ENCODE assay signal across 21 cellular contexts in genomic region chr15:88654430-88655102, GRCh38. TPM values are rescaled to one million over a fixed set of nuclear protein-coding genes. Genes with fewer than 3 reads are reported as not detected.
DNase-seq lines count a peak whose midpoint lies in the region; ATAC-seq, FAIRE-seq and TF ChIP-seq lines count a peak whose summit lies in the region.
"Had no signal": no experiment of that assay in that cellular context is flagged by ENCODE, and none has a peak within 500 bp of the region (broad histone marks: within the 10 kb centered on the region; RNA-seq: fewer than 3 reads in every experiment).

No MANE protein-coding gene starts in this region.

- TF ChIP-seq CTCF in HepG2 (CRISPR knock-in tag; IDR thresholded peaks at IDR 0.05) = no peak

- H3K9me3 Mint-ChIP-seq in activated CD4-positive, alpha-beta T cell treated with anti-CD3 and anti-CD28 coated beads, Interleukin-2, amount 10 ng/mL, durations not matched to agents 7 days and 5 days = no peaks in the 10 kb centered on the region
- H3K9me3 Mint-ChIP-seq in T-cell = no peaks in the 10 kb centered on the region
- H3K9me3 Mint-ChIP-seq in stimulated activated memory B cell treated with anti-CD40 and anti-IgM and Interleukin-4, amounts not matched to agents 10 μg/mL and 1 μg/mL and 100 μg/mL, for 72 hours = no peaks in the 10 kb centered on the region
- H3K9me3 Mint-ChIP-seq: activated naive CD4-positive, alpha-beta T cell treated with anti-CD3 and anti-CD28 coated beads, Interleukin-2, amount 50 U/mL, for 24 hours; activated T-cell treated with anti-CD3 and anti-CD28 coated beads, Interleukin-2, amount 50 U/mL, for 72 hours; mesothelial cell of epicardium; nephron progenitor cell had no signal

- no peak for TF ChIP-seq POLR2A in HepG2 (IDR thresholded peaks at IDR 0.05; ENCODE audit: insufficient read depth in 1 of 2, low read depth in 2 of 2, low read length in 2 of 2)

- H3K4me3 ChIP-seq in HepG2 (replicated peaks in 1 of 3; ENCODE audit: insufficient read depth in 1 of 3, low read depth in 2 of 3, low read length in 3 of 3) = no peak overlapping the region
- H3K4me3 ChIP-seq: A549; BLaER1 treated with 17β-estradiol and CSF1 and Interleukin-3, amounts not matched to agents 10 nM and 100 nM; thoracic aorta had no signal

- no peak overlapping the region for H2AFZ ChIP-seq in HepG2 (ENCODE audit: low read length)

- H3K36me3 ChIP-seq in HepG2 (replicated peaks in 1 of 2; ENCODE audit: control insufficient read depth in 1 of 2, insufficient read depth in 2 of 2, low read length in 2 of 2) = no peaks in the 10 kb centered on the region
- H3K36me3 ChIP-seq: BLaER1 treated with 17β-estradiol and CSF1 and Interleukin-3, amounts not matched to agents 10 nM and 100 nM; thoracic aorta had no signal

- peaks cover 0 to 13% of the 10 kb centered on the region in 2 experiments; a peak in 4 of 5 replicates for H3K27me3 ChIP-seq in HepG2 (ENCODE audit: control insufficient read depth in 1 of 2, insufficient read depth in 2 of 2, low read length in 2 of 2)
- H3K27me3 ChIP-seq: BLaER1 treated with 17β-estradiol and CSF1 and Interleukin-3, amounts not matched to agents 10 nM and 100 nM had no signal

- CTCF ChIA-PET in activated CD4-positive, alpha-beta T cell treated with anti-CD3 and anti-CD28 coated beads, Interleukin-2, amount 10 ng/mL, durations not matched to agents 7 days and 5 days (lab: Charles Lee) = interaction anchor here (0.8 to 1.4 kb wide), 3 partner anchors 19 to 30 kb away, joined by 3 read pairs; no protein-coding TSS in a partner anchor
- CTCF ChIA-PET in T-cell (lab: Charles Lee) (interaction anchor here in 1 of 2 donors (1.8 kb wide), 1 partner anchor 30 kb away, joined by 7 read pairs; no protein-coding TSS in a partner anchor), HepG2 (lab: Yijun Ruan, JAX; ENCODE audit: low intra/inter-chr PET ratio, low total read pairs) (no interaction called here)

- peaks cover 35% of the 10 kb centered on the region for H3K36me3 Mint-ChIP-seq in activated CD4-positive, alpha-beta T cell treated with anti-CD3 and anti-CD28 coated beads, Interleukin-2, amount 10 ng/mL, durations not matched to agents 7 days and 5 days (ENCODE audit: low read depth)
- peaks cover 23% of the 10 kb centered on the region for H3K36me3 Mint-ChIP-seq in T-cell
- H3K36me3 Mint-ChIP-seq in stimulated activated memory B cell treated with anti-CD40 and anti-IgM and Interleukin-4, amounts not matched to agents 10 μg/mL and 1 μg/mL and 100 μg/mL, for 72 hours = peaks cover 20% of the 10 kb centered on the region
- H3K36me3 Mint-ChIP-seq: activated naive CD4-positive, alpha-beta T cell treated with anti-CD3 and anti-CD28 coated beads, Interleukin-2, amount 50 U/mL, for 24 hours; mesothelial cell of epicardium had no signal

- BruUV-seq in HepG2 (replicated peaks; lab: Mats Ljungman, UMichigan) = no TSS peak

- DNase-seq in activated CD4-positive, alpha-beta T cell treated with anti-CD3 and anti-CD28 coated beads, Interleukin-2, amount 10 ng/mL, durations not matched to agents 7 days and 5 days = no peak
- no peak for DNase-seq in activated CD4-positive, alpha-beta T cell treated with anti-CD3 and anti-CD28 coated beads for 1 hour
- no peak for DNase-seq in T-cell
- DNase-seq in HepG2 (ENCODE audit: low spot score) = no peak
- DNase-seq in NOMO-1 (lab: John Stamatoyannopoulos, UW; ENCODE audit: unreplicated experiment in 2 of 2) = no peak
- DNase-seq: activated T-cell treated with anti-CD3 and anti-CD28 coated beads, Interleukin-2, amount 50 U/mL, for 72 hours; left colon; NCI-H1417 treated with DMSO at 0.1 percent for 48 hours; NCI-H524; nephron progenitor cell; stimulated activated CD8-positive, alpha-beta memory T cell treated with anti-CD3 and anti-CD28 coated beads, Interleukin-4, amount 100 ng/mL, for 48 hours had no signal

- peaks cover 51% of the 10 kb centered on the region for H3K4me1 Mint-ChIP-seq in activated CD4-positive, alpha-beta T cell treated with anti-CD3 and anti-CD28 coated beads, Interleukin-2, amount 10 ng/mL, durations not matched to agents 7 days and 5 days
- H3K4me1 Mint-ChIP-seq in T-cell = peaks cover 78 to 91% (median 90%) of the 10 kb centered on the region in 3 donors
- H3K4me1 Mint-ChIP-seq in stimulated activated memory B cell treated with anti-CD40 and anti-IgM and Interleukin-4, amounts not matched to agents 10 μg/mL and 1 μg/mL and 100 μg/mL, for 72 hours = peaks cover 62% of the 10 kb centered on the region

- no peak for TF ChIP-seq RAD21 in HepG2 (CRISPR knock-in tag; IDR thresholded peaks at IDR 0.05)

- TF ChIP-seq EP300 in HepG2 (IDR thresholded peaks at IDR 0.05; ENCODE audit: low read depth in 2 of 2, low read length in 2 of 2) (no peak), HepG2 (CRISPR knock-in tag; IDR thresholded peaks at IDR 0.05; ENCODE audit: borderline replicate concordance) (no peak)

- in situ Hi-C loops in HepG2 (cut with HindIII; ENCODE audit: extremely low pct_ligation_motif_present, low pct_unique_long_range_greater_than_20kb) = loop anchor here (5.0 kb wide), 1 partner anchor 173 kb away; no protein-coding TSS in a partner anchor

- ATAC-seq in T-cell (replicated peaks in 1 of 4) (no peak), HepG2 (no peak), GM18861 (IDR thresholded peaks at IDR 0.05; ENCODE audit: unreplicated experiment) (no peak), GM21825 (IDR thresholded peaks at IDR 0.05; ENCODE audit: unreplicated experiment) (no peak)
- no peak for ATAC-seq in stimulated activated memory B cell treated with anti-CD40 and anti-IgM and Interleukin-4, amounts not matched to agents 10 μg/mL and 1 μg/mL and 100 μg/mL, for 72 hours
- ATAC-seq: A549; activated T-cell treated with anti-CD3 and anti-CD28 coated beads, Interleukin-2, amount 50 U/mL, for 72 hours; left colon had no signal

- peak overlapping the region; percentile 69 for H3K27ac Mint-ChIP-seq in activated CD4-positive, alpha-beta T cell treated with anti-CD3 and anti-CD28 coated beads, Interleukin-2, amount 10 ng/mL, durations not matched to agents 7 days and 5 days
- H3K27ac Mint-ChIP-seq in T-cell = peak overlapping the region; percentile 87 to 91
- peak overlapping the region; percentile 88 for H3K27ac Mint-ChIP-seq in stimulated activated memory B cell treated with anti-CD40 and anti-IgM and Interleukin-4, amounts not matched to agents 10 μg/mL and 1 μg/mL and 100 μg/mL, for 72 hours
- H3K27ac Mint-ChIP-seq: activated T-cell treated with anti-CD3 and anti-CD28 coated beads, Interleukin-2, amount 50 U/mL, for 72 hours; mesothelial cell of epicardium; nephron progenitor cell had no signal

- H3K4me1 ChIP-seq in HepG2 (ENCODE audit: insufficient read depth, low read length) = no peaks in the 10 kb centered on the region

- H3K79me2 ChIP-seq in HepG2 (ENCODE audit: insufficient read depth, low read length) = no peaks in the 10 kb centered on the region

- no peak overlapping the region for H3K4me2 ChIP-seq in HepG2 (ENCODE audit: low read depth, low read length)
- H3K4me2 ChIP-seq: A549; BLaER1 treated with 17β-estradiol and CSF1 and Interleukin-3, amounts not matched to agents 10 nM and 100 nM had no signal

- POLR2A ChIA-PET in activated CD4-positive, alpha-beta T cell treated with anti-CD3 and anti-CD28 coated beads, Interleukin-2, amount 10 ng/mL, durations not matched to agents 7 days and 5 days (lab: Charles Lee) = no interaction called here
- POLR2A ChIA-PET in T-cell (lab: Charles Lee) = no interaction called here
- POLR2A ChIA-PET in HepG2 (lab: Yijun Ruan, JAX) = no interaction called here

- intact Hi-C loops in HepG2 (cut with micrococcal nuclease; ENCODE audit: unreplicated experiment) = no loop called here

- H4K20me1 ChIP-seq in HepG2 (ENCODE audit: insufficient read depth, low read length) = 0 out of 2 replicates have a peak, but pooled peaks cover 2% of the 10 kb centered on the region

- no peaks in the 10 kb centered on the region for H3K27me3 Mint-ChIP-seq in activated CD4-positive, alpha-beta T cell treated with anti-CD3 and anti-CD28 coated beads, Interleukin-2, amount 10 ng/mL, durations not matched to agents 7 days and 5 days
- H3K27me3 Mint-ChIP-seq in T-cell = no peaks in the 10 kb centered on the region
- no peaks in the 10 kb centered on the region for H3K27me3 Mint-ChIP-seq in stimulated activated memory B cell treated with anti-CD40 and anti-IgM and Interleukin-4, amounts not matched to agents 10 μg/mL and 1 μg/mL and 100 μg/mL, for 72 hours
- H3K27me3 Mint-ChIP-seq: activated naive CD4-positive, alpha-beta T cell treated with anti-CD3 and anti-CD28 coated beads, Interleukin-2, amount 50 U/mL, for 24 hours had no signal

- no peaks in the 10 kb centered on the region for H3K9me3 ChIP-seq in HepG2 (ENCODE audit: low read length)
- H3K9me3 ChIP-seq: A549; BLaER1 treated with 17β-estradiol and CSF1 and Interleukin-3, amounts not matched to agents 10 nM and 100 nM; thoracic aorta had no signal

- H3K9ac ChIP-seq in HepG2 (ENCODE audit: insufficient read depth, low read depth, low read length) = no peak overlapping the region
- H3K9ac ChIP-seq: BLaER1 treated with 17β-estradiol and CSF1 and Interleukin-3, amounts not matched to agents 10 nM and 100 nM had no signal

- H3K27ac ChIP-seq in HepG2 (ENCODE audit: extremely low read length, insufficient read depth, low read length) = no peak overlapping the region
- H3K27ac ChIP-seq: A549; BLaER1 treated with 17β-estradiol and CSF1 and Interleukin-3, amounts not matched to agents 10 nM and 100 nM; thoracic aorta had no signal

- 79% methylated on average over 18 of the region's 18 CpGs for WGBS in HepG2 (ENCODE audit: low lambda C conversion rate)

- no peak for FAIRE-seq in HepG2 (lab: Jason Lieb, UNC)
- FAIRE-seq: A549, endometrium, TTC549 had no signal

- H3K4me3 Mint-ChIP-seq in activated CD4-positive, alpha-beta T cell treated with anti-CD3 and anti-CD28 coated beads, Interleukin-2, amount 10 ng/mL, durations not matched to agents 7 days and 5 days = no peak overlapping the region
- peak overlapping the region in 1 of 3 donors; percentile 76 for H3K4me3 Mint-ChIP-seq in T-cell
- H3K4me3 Mint-ChIP-seq in stimulated activated memory B cell treated with anti-CD40 and anti-IgM and Interleukin-4, amounts not matched to agents 10 μg/mL and 1 μg/mL and 100 μg/mL, for 72 hours = no peak overlapping the region
- H3K4me3 Mint-ChIP-seq: activated T-cell treated with anti-CD3 and anti-CD28 coated beads, Interleukin-2, amount 50 U/mL, for 72 hours; mesothelial cell of epicardium; nephron progenitor cell had no signal

RNA-seq across cellular contexts. Expression of gene ISG20, which starts 15.8 kb away (rescaled TPM):
- 100 to 1,000 TPM; 206 to 236 TPM for total RNA-seq in activated CD4-positive, alpha-beta T cell treated with anti-CD3 and anti-CD28 coated beads, Interleukin-2, amount 10 ng/mL, durations not matched to agents 7 days and 5 days
- total RNA-seq in T-cell (100 to 1,000 TPM; 141 to 206 (median 153) TPM), HepG2 (2016; rRNA removed; fragmentation: Illumina TruSeq; extraction: Trizol) (6.3 and 10.5 TPM in 2 replicates)
- 2.6 and 5.4 TPM in 2 replicates for total RNA-seq in HepG2 (2016; cell fraction: cytosol; rRNA removed; fragmentation: Illumina TruSeq; extraction: Trizol; ENCODE audit: low read depth)
- total RNA-seq in HepG2 (2016; cell fraction: insoluble cytoplasmic fraction; rRNA removed; fragmentation: Illumina TruSeq; extraction: Trizol) = 6.8 and 9.8 TPM in 2 replicates
- total RNA-seq in HepG2 (2016; cell fraction: membrane; rRNA removed; fragmentation: Illumina TruSeq; extraction: Trizol) = 4.6 and 7.7 TPM in 2 replicates
- 2.0 and 3.7 TPM in 2 replicates for total RNA-seq in HepG2 (2016; cell fraction: nucleus; rRNA removed; fragmentation: Illumina TruSeq; extraction: Trizol)
- polyA plus RNA-seq in HepG2 (2011; rRNA removed) = 31.5 and 50.8 TPM in 2 replicates
- 31.2 and 32.1 TPM in 2 replicates for polyA plus RNA-seq in HepG2 (2011; cell fraction: cytosol; rRNA removed)
- 14.5 and 18.2 TPM in 2 replicates for polyA plus RNA-seq in HepG2 (2011; cell fraction: nucleus; rRNA removed)
- polyA plus RNA-seq in HepG2 (2012) = 11.6 and 19.0 TPM in 2 replicates
- 6.6 and 8.5 TPM in 2 replicates for polyA plus RNA-seq in HepG2 (2016; cell fraction: cytosol; fragmentation: Illumina TruSeq; extraction: Trizol; ENCODE audit: low read depth)
- polyA plus RNA-seq in HepG2 (2016; cell fraction: insoluble cytoplasmic fraction; fragmentation: Illumina TruSeq; extraction: Trizol; ENCODE audit: low read depth) = 9.0 and 9.8 TPM in 2 replicates
- 5.9 and 6.2 TPM in 2 replicates for polyA plus RNA-seq in HepG2 (2016; cell fraction: membrane; fragmentation: Illumina TruSeq; extraction: Trizol; ENCODE audit: low read depth)
- polyA plus RNA-seq in HepG2 (2016; cell fraction: nucleus; fragmentation: Illumina TruSeq; extraction: Trizol; ENCODE audit: insufficient read depth, low read depth) = 5.4 and 6.8 TPM in 2 replicates
- 3.8 and 11.4 TPM in 2 replicates for polyA minus RNA-seq in HepG2 (2011; rRNA and poly(A)+ RNA removed; ENCODE audit: low replicate concordance)
- 5.5 and 6.9 TPM in 2 replicates for polyA minus RNA-seq in HepG2 (2011; cell fraction: cytosol; rRNA and poly(A)+ RNA removed)
- polyA minus RNA-seq in HepG2 (2011; cell fraction: nucleus; rRNA and poly(A)+ RNA removed) = 8.8 and 9.0 TPM in 2 replicates

RNA-seq across cellular contexts. Expression of gene AEN, which starts 33.4 kb away (rescaled TPM):
- 10 to 100 TPM; 45.7 to 52.5 TPM for total RNA-seq in activated CD4-positive, alpha-beta T cell treated with anti-CD3 and anti-CD28 coated beads, Interleukin-2, amount 10 ng/mL, durations not matched to agents 7 days and 5 days
- total RNA-seq in T-cell = 10 to 100 TPM; 31.1 to 69.2 (median 51.5) TPM
- 115 and 118 TPM in 2 replicates for total RNA-seq in HepG2 (2016; rRNA removed; fragmentation: Illumina TruSeq; extraction: Trizol)
- total RNA-seq in HepG2 (2016; cell fraction: cytosol; rRNA removed; fragmentation: Illumina TruSeq; extraction: Trizol; ENCODE audit: low read depth) = 24.6 and 27.1 TPM in 2 replicates
- total RNA-seq in HepG2 (2016; cell fraction: insoluble cytoplasmic fraction; rRNA removed; fragmentation: Illumina TruSeq; extraction: Trizol) = 110 and 117 TPM in 2 replicates
- 71.0 and 75.9 TPM in 2 replicates for total RNA-seq in HepG2 (2016; cell fraction: membrane; rRNA removed; fragmentation: Illumina TruSeq; extraction: Trizol)
- total RNA-seq in HepG2 (2016; cell fraction: nucleus; rRNA removed; fragmentation: Illumina TruSeq; extraction: Trizol) = 82.3 and 94.1 TPM in 2 replicates
- 51.3 and 55.2 TPM in 2 replicates for polyA plus RNA-seq in HepG2 (2011; rRNA removed)
- polyA plus RNA-seq in HepG2 (2011; cell fraction: cytosol; rRNA removed) = 39.7 and 48.8 TPM in 2 replicates
- 115 and 142 TPM in 2 replicates for polyA plus RNA-seq in HepG2 (2011; cell fraction: nucleus; rRNA removed)
- polyA plus RNA-seq in HepG2 (2012) = 26.8 and 40.4 TPM in 2 replicates
- 11.0 and 11.5 TPM in 2 replicates for polyA plus RNA-seq in HepG2 (2016; cell fraction: cytosol; fragmentation: Illumina TruSeq; extraction: Trizol; ENCODE audit: low read depth)
- polyA plus RNA-seq in HepG2 (2016; cell fraction: insoluble cytoplasmic fraction; fragmentation: Illumina TruSeq; extraction: Trizol; ENCODE audit: low read depth) = 70.1 and 79.0 TPM in 2 replicates
- polyA plus RNA-seq in HepG2 (2016; cell fraction: membrane; fragmentation: Illumina TruSeq; extraction: Trizol; ENCODE audit: low read depth) = 28.4 and 28.6 TPM in 2 replicates
- 90.9 and 95.3 TPM in 2 replicates for polyA plus RNA-seq in HepG2 (2016; cell fraction: nucleus; fragmentation: Illumina TruSeq; extraction: Trizol; ENCODE audit: insufficient read depth, low read depth)
- polyA minus RNA-seq in HepG2 (2011; rRNA and poly(A)+ RNA removed; ENCODE audit: low replicate concordance) = 70.6 and 173 TPM in 2 replicates
- 44.6 and 50.4 TPM in 2 replicates for polyA minus RNA-seq in HepG2 (2011; cell fraction: cytosol; rRNA and poly(A)+ RNA removed)
- 117 and 130 TPM in 2 replicates for polyA minus RNA-seq in HepG2 (2011; cell fraction: nucleus; rRNA and poly(A)+ RNA removed)

Comparison
In these comparisons a context has a peak if more than half of its experiments do, and no peak if none do; other contexts are left out.
1. RNA of gene ISG20, which starts 15.8 kb away (total RNA-seq): 206 to 236 TPM in activated CD4-positive, alpha-beta T cell treated with anti-CD3 and anti-CD28 coated beads, Interleukin-2, amount 10 ng/mL, durations not matched to agents 7 days and 5 days and 141 to 206 TPM in T-cell; 2.0 to 10.5 TPM in HepG2; every median in the first group is over 10 times any median in the second.
2. Peak in every context shown above with its lines, with median percentiles within 50 percentile points of each other: H3K27ac Mint-ChIP-seq.